In the genomic region with DNA sequence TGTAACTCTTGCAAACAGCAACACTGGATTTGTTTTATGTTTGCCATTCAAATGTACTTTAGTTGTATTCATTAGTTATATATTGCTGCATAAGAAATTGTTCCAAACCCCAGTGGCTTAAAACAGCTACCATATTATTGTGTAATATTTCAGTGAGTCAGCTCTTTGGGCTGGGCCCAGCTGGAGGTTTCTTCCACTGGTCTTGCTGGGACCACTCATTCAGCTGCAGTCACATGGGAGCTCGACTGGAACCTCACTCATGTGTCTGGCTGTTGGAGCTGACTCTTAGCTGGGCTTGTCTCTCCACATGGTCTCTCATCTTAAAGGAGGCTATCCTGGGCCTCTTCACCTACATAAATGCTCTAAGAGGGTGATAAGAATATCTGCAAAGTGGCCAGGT, we compare ENCODE assay signal across 13 cellular contexts. TPM values are rescaled to one million over a fixed set of nuclear protein-coding genes. Genes with fewer than 3 reads are reported as not detected.
DNase-seq lines count a peak whose midpoint lies in the region; ATAC-seq and TF ChIP-seq lines count a peak whose summit lies in the region.
"Had no signal": no experiment of that assay in that cellular context is flagged by ENCODE, and none has a peak within 500 bp of the region (broad histone marks: within the 10 kb centered on the region; RNA-seq: fewer than 3 reads in every experiment).

No MANE protein-coding gene starts in this region.

- H3K4me1 ChIP-seq in right cardiac atrium (ENCODE audit: control insufficient read depth, insufficient read depth, low read length) (no peaks in the 10 kb centered on the region), transverse colon (no peaks in the 10 kb centered on the region)

- H3K27ac Mint-ChIP-seq in natural killer cell, result no peak overlapping the region
- H3K27ac Mint-ChIP-seq in WTC11, result no peak overlapping the region

- H3K27me3 Mint-ChIP-seq in natural killer cell (ENCODE audit: low read depth in 2 of 2) (peaks cover 11 to 14% of the 10 kb centered on the region in 2 donors), WTC11 (ENCODE audit: low read depth) (no peaks in the 10 kb centered on the region)

- H3K9me3 ChIP-seq in right cardiac atrium (ENCODE audit: control insufficient read depth, low read length) (no peaks in the 10 kb centered on the region), transverse colon (no peaks in the 10 kb centered on the region)

- in situ Hi-C loops in transverse colon (cut with MboI; ENCODE audit: low pct_ligation_motif_present in 1 of 4, low pct_unique_long_range_greater_than_20kb in 1 of 4, low sequenced_read_pairs in 3 of 4), result no loop called here

- 64% methylated on average over 1 of the region's 1 CpG for WGBS in right cardiac atrium
- 57% methylated on average over 1 of the region's 1 CpG; no CpG with 5 or more reads in 1 of the 2 donors for WGBS in transverse colon (ENCODE audit: low coverage in 1 of 2), 2 donors

- no peaks in the 10 kb centered on the region for H3K36me3 ChIP-seq in transverse colon

- no peak overlapping the region for H3K4me3 Mint-ChIP-seq in natural killer cell
- no peak overlapping the region for H3K4me3 Mint-ChIP-seq in WTC11

- no peaks in the 10 kb centered on the region for H3K9me3 Mint-ChIP-seq in natural killer cell
- H3K9me3 Mint-ChIP-seq in WTC11, result peaks cover 7% of the 10 kb centered on the region

- CTCF ChIA-PET in WTC11 (lab: Charles Lee), result no interaction called here

- peak; percentile 55 for DNase-seq in AG08396 (ENCODE audit: low spot score)
- peak; percentile 69 for DNase-seq in M059J (ENCODE audit: low read depth)
- peak; percentile 36 for DNase-seq in brain pericyte (ENCODE audit: low read depth, low spot score)
- DNase-seq in right cardiac atrium, result peak; percentile 64 to 79 (median 68)
- no peak for DNase-seq in natural killer cell
- no peak for DNase-seq in hippocampal formation (lab: John Stamatoyannopoulos, UW)
- DNase-seq in transverse colon, result no peak
- no peak for DNase-seq in WTC11 (ENCODE audit: low spot score)
- DNase-seq: activated effector memory CD4-positive, alpha-beta T cell treated with Interleukin-2 at 50 U/mL for 16 hours; C1 segment of cervical spinal cord; dermis blood vessel endothelial cell; NCI-H187 had no signal

- H3K27me3 ChIP-seq in right cardiac atrium (ENCODE audit: control insufficient read depth, insufficient read depth), result no peaks in the 10 kb centered on the region
- no peaks in the 10 kb centered on the region for H3K27me3 ChIP-seq in transverse colon

- peaks cover 0 to under 1% of the 10 kb centered on the region in 2 donors for H3K4me1 Mint-ChIP-seq in natural killer cell
- no peaks in the 10 kb centered on the region for H3K4me1 Mint-ChIP-seq in WTC11

- H3K27ac ChIP-seq in right cardiac atrium (ENCODE audit: low read length) (no peak overlapping the region), transverse colon (no peak overlapping the region)

- intact Hi-C loops in right cardiac atrium (cut with DNase I) (no loop called here), natural killer cell (cut with micrococcal nuclease) (no loop called here), transverse colon (cut with DNase I; ENCODE audit: low total_unique reads) (no loop called here)

- peaks cover 6% of the 10 kb centered on the region for H3K36me3 Mint-ChIP-seq in natural killer cell
- H3K36me3 Mint-ChIP-seq in WTC11, result peaks cover 5% of the 10 kb centered on the region

- TF ChIP-seq CTCF in natural killer cell (IDR thresholded peaks at IDR 0.05) (no peak), transverse colon (IDR thresholded peaks at IDR 0.05) (no peak), WTC11 (IDR thresholded peaks at IDR 0.05) (no peak)

- no peak for TF ChIP-seq EP300 in transverse colon (IDR thresholded peaks at IDR 0.05; ENCODE audit: low read depth)

- ATAC-seq in right cardiac atrium (peak; percentile 61), natural killer cell (no peak), WTC11 (no peak)
- ATAC-seq: Panc1 had no signal

- no peak for TF ChIP-seq POLR2A in transverse colon (IDR thresholded peaks at IDR 0.05)

- no peak overlapping the region for H3K4me3 ChIP-seq in right cardiac atrium (ENCODE audit: low read length)
- H3K4me3 ChIP-seq in transverse colon, result no peak overlapping the region

- POLR2A ChIA-PET in WTC11 (lab: Charles Lee), result no interaction called here

TF ChIP-seq in WTC11, 78 proteins besides CTCF, POLR2A, EP300 and RAD21:
- TF ChIP-seq ETV6 (CRISPR knock-in tag; IDR thresholded peaks at IDR 0.05) (no peak), GABPB1 (CRISPR knock-in tag; IDR thresholded peaks at IDR 0.05) (no peak), NR1H2 (CRISPR knock-in tag; IDR thresholded peaks at IDR 0.05) (no peak), RELA (CRISPR knock-in tag; IDR thresholded peaks at IDR 0.05; ENCODE audit: borderline replicate concordance) (no peak)
- TF ChIP-seq, protein P1, sequence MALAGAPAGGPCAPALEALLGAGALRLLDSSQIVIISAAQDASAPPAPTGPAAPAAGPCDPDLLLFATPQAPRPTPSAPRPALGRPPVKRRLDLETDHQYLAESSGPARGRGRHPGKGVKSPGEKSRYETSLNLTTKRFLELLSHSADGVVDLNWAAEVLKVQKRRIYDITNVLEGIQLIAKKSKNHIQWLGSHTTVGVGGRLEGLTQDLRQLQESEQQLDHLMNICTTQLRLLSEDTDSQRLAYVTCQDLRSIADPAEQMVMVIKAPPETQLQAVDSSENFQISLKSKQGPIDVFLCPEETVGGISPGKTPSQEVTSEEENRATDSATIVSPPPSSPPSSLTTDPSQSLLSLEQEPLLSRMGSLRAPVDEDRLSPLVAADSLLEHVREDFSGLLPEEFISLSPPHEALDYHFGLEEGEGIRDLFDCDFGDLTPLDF (CRISPR knock-in tag; IDR thresholded peaks at IDR 0.05), result no peak
- TF ChIP-seq, protein P2, sequence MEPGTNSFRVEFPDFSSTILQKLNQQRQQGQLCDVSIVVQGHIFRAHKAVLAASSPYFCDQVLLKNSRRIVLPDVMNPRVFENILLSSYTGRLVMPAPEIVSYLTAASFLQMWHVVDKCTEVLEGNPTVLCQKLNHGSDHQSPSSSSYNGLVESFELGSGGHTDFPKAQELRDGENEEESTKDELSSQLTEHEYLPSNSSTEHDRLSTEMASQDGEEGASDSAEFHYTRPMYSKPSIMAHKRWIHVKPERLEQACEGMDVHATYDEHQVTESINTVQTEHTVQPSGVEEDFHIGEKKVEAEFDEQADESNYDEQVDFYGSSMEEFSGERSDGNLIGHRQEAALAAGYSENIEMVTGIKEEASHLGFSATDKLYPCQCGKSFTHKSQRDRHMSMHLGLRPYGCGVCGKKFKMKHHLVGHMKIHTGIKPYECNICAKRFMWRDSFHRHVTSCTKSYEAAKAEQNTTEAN (CRISPR knock-in tag; IDR thresholded peaks at IDR 0.05), result no peak
TF ChIP-seq in WTC11: peak in this region for 0.

RNA-seq across cellular contexts. Expression of a gene that starts 23.2 kb away (rescaled TPM):
- 18.9 and 26.6 TPM in 2 replicates for total RNA-seq in M059J (2014; rRNA removed; shearing (Covaris generic))
- total RNA-seq in right cardiac atrium (10 to 100 TPM; 21.4 to 31.7 (median 24.5) TPM), natural killer cell (100 to 1,000 TPM; 311 to 423 (median 405) TPM), transverse colon (10 to 100 TPM in 3 of 4 donors, 1 to 10 TPM in 1; 2.6 to 14.9 (median 12.4) TPM), WTC11 (2021) (37.8 to 47.5 TPM (median 44.5 TPM) in 3 replicates)
- polyA plus RNA-seq in right cardiac atrium, result 10.1 TPM

Comparison
In these comparisons a context has a peak if more than half of its experiments do, and no peak if none do; other contexts are left out.
1. DNase-seq: peak in AG08396 (single experiment), M059J (single experiment), brain pericyte (single experiment) and right cardiac atrium (3 of 3); none in natural killer cell (single experiment), hippocampal formation (0 of 2), transverse colon (single experiment) and WTC11 (single experiment).
2. ATAC-seq: peak in right cardiac atrium (2 of 2); none in natural killer cell (0 of 3) and WTC11 (single experiment).